Comparison of ENCODE assay signal across 31 cellular contexts in genomic region chr11:68925613-68926012, GRCh38. TPM values are rescaled to one million over a fixed set of nuclear protein-coding genes. Genes with fewer than 3 reads are reported as not detected.
"Had no signal": no experiment of that assay in that cellular context is flagged by ENCODE, and none has a peak within 500 bp of the region (broad histone marks: within the 10 kb centered on the region; RNA-seq: fewer than 3 reads in every experiment).

No MANE protein-coding gene starts in this region.

- H3K27me3 ChIP-seq: upper lobe of right lung had no signal

- H3K4me3 ChIP-seq: coronary artery, left ventricle myocardium inferior, upper lobe of right lung had no signal

- H3K4me1 ChIP-seq: upper lobe of right lung had no signal

- H3K27ac ChIP-seq: coronary artery, epithelial cell of prostate, left ventricle myocardium inferior, upper lobe of right lung had no signal

- ATAC-seq: activated CD4-positive, alpha-beta T cell treated with anti-CD3 and anti-CD28 coated beads for 36 hours; activated T-cell treated with anti-CD3 and anti-CD28 coated beads, Interleukin-2, amount 50 U/mL, for 4 hours; natural killer cell; upper lobe of right lung had no signal

- DNase-seq: activated B cell treated with CpG ODN at 0.5 μM for 24 hours; activated CD4-positive, alpha-beta T cell treated with anti-CD3 and anti-CD28 coated beads for 36 hours; activated CD4-positive, alpha-beta T cell treated with anti-CD3 and anti-CD28 coated beads, Interleukin-2, amount 50 U/mL, for 48 hours; activated CD8-positive, alpha-beta memory T cell treated with anti-CD3 and anti-CD28 coated beads, Interleukin-2, amount 50 U/mL, for 48 hours; activated naive CD4-positive, alpha-beta T cell treated with Interleukin-2 at 50 U/mL for 16 hours; activated naive CD8-positive, alpha-beta T cell treated with anti-CD3 and anti-CD28 coated beads, Interleukin-2, amount 10 ng/mL, durations not matched to agents 7 days and 5 days; activated T-cell treated with anti-CD3 and anti-CD28 coated beads, Interleukin-2, amount 50 U/mL, for 4 hours; amygdala; cerebellar nuclear complex; foreskin fibroblast; left ventricle myocardium inferior; mammary epithelial cell; midbrain; natural killer cell; retina; stimulated activated CD4-positive, alpha-beta T cell treated with anti-CD3 and anti-CD28 coated beads, Interleukin-4, amount 100 ng/mL, for 24 hours; stimulated activated naive CD4-positive, alpha-beta T cell treated with Interleukin-2 at 50 U/mL for 16 hours; T-helper 9 cell had no signal

RNA-seq across cellular contexts. Expression of gene MRGPRD, which starts 55.2 kb away (rescaled TPM):
- total RNA-seq: activated B cell treated with CpG ODN at 0.5 μM for 24 hours; activated CD4-positive, alpha-beta T cell treated with anti-CD3 and anti-CD28 coated beads for 36 hours; activated CD8-positive, alpha-beta memory T cell treated with anti-CD3 and anti-CD28 coated beads for 36 hours; activated naive CD8-positive, alpha-beta T cell treated with anti-CD3 and anti-CD28 coated beads, Interleukin-2, amount 10 ng/mL, durations not matched to agents 7 days and 5 days; activated T-cell treated with anti-CD3 and anti-CD28 coated beads, Interleukin-2, amount 50 U/mL, for 4 hours; activated T-helper 2 cell treated with anti-CD3 and anti-CD28 coated beads, Interferon-gamma antibody, Interleukin-2, Interleukin-4, amounts not matched to agents 10 μg/mL and 5 μg/mL and 100 μg/mL, durations not matched to agents 14 hours and 24 hours and 36 hours; bronchial epithelial cell; fibroblast of lung; glomerular endothelial cell; kidney epithelial cell; left ventricle myocardium inferior; mammary epithelial cell; natural killer cell; osteoblast; posterior vena cava; subcutaneous adipose tissue; T-helper 1 cell treated with Interleukin-12 subunit alpha and Interleukin-12 subunit beta and Interleukin-4 antibody, amounts not matched to agents 30 ng/mL and 1 ng/mL, for 36 hours; upper lobe of right lung had no signal
